Comparison of ENCODE assay signal across 9 cellular contexts in genomic region chr14:68741839-68742470, GRCh38. TPM values are rescaled to one million over a fixed set of nuclear protein-coding genes. Genes with fewer than 3 reads are reported as not detected.
A peak's percentile ranks its signal among the peaks of the same experiment; 100 is the strongest.
DNase-seq lines count a peak whose midpoint lies in the region; ATAC-seq and TF ChIP-seq lines count a peak whose summit lies in the region.
"Had no signal": no experiment of that assay in that cellular context is flagged by ENCODE, and none has a peak within 500 bp of the region (broad histone marks: within the 10 kb centered on the region; RNA-seq: fewer than 3 reads in every experiment).

No MANE protein-coding gene starts in this region.

- no peak overlapping the region for H3K4ac ChIP-seq in neuronal stem cell (ENCODE audit: low read length)

- ATAC-seq in GM18870 (IDR thresholded peaks at IDR 0.05; ENCODE audit: unreplicated experiment) (peak; percentile 87), HG02678 (IDR thresholded peaks at IDR 0.05; ENCODE audit: unreplicated experiment) (peak; percentile 72)

- H3K9me3 Mint-ChIP-seq in type B pancreatic cell = peaks cover 16% of the 10 kb centered on the region

- H3K27ac Mint-ChIP-seq in type B pancreatic cell = no peak overlapping the region

- H2BK5ac ChIP-seq in neuronal stem cell (ENCODE audit: low read length) = no peak overlapping the region

- no peaks in the 10 kb centered on the region for H3K79me1 ChIP-seq in neuronal stem cell (ENCODE audit: low read depth, low read length)

- H3K4me1 Mint-ChIP-seq in type B pancreatic cell (ENCODE audit: unreplicated experiment) = peaks cover 12% of the 10 kb centered on the region

- no peak overlapping the region for H2AFZ ChIP-seq in neuronal stem cell (ENCODE audit: low read length)

- H2BK12ac ChIP-seq in neuronal stem cell (ENCODE audit: low read length) = no peak overlapping the region

- H3K4me3 ChIP-seq in neuronal stem cell (ENCODE audit: low read length in 2 of 2) (no peak overlapping the region), foreskin fibroblast (ENCODE audit: low read depth in 1 of 2, low read length in 2 of 2) (no peak overlapping the region)
- H3K4me3 ChIP-seq in effector memory CD4-positive, alpha-beta T cell (ENCODE audit: insufficient read depth, low read depth, low read length, poor library complexity, severe bottlenecking) = no peak overlapping the region
- H3K4me3 ChIP-seq: ascending aorta had no signal

- H3K36me3 Mint-ChIP-seq in type B pancreatic cell = peaks cover 5% of the 10 kb centered on the region

- no peak overlapping the region for H4K91ac ChIP-seq in neuronal stem cell (ENCODE audit: low read depth, low read length, poor library complexity)

- H2BK15ac ChIP-seq in neuronal stem cell (ENCODE audit: low read length) = peak overlapping the region; percentile 18

- no peak overlapping the region for H3K4me3 Mint-ChIP-seq in type B pancreatic cell

- TF ChIP-seq CTCF in type B pancreatic cell (conservative IDR thresholded peaks at IDR 0.05) (no peak), foreskin fibroblast (IDR thresholded peaks at IDR 0.05; ENCODE audit: low read depth, low read length) (no peak)

- H3K4me1 ChIP-seq in neuronal stem cell (ENCODE audit: control insufficient read depth in 2 of 2, insufficient read depth in 1 of 2, low read depth in 1 of 2, low read length in 2 of 2) = peaks cover 4 to 7% of the 10 kb centered on the region in 2 donors
- H3K4me1 ChIP-seq in effector memory CD4-positive, alpha-beta T cell (ENCODE audit: control insufficient read depth, insufficient read depth, low read length, poor library complexity, severe bottlenecking) = no peaks in the 10 kb centered on the region

- H3K4me2 ChIP-seq in neuronal stem cell (ENCODE audit: insufficient read depth, low read length, poor library complexity, severe bottlenecking) = no peak overlapping the region

- no peaks in the 10 kb centered on the region for H3K27me3 ChIP-seq in neuronal stem cell (ENCODE audit: control insufficient read depth in 3 of 3, insufficient read depth in 3 of 3, low read depth in 1 of 3, low read length in 3 of 3)
- no peaks in the 10 kb centered on the region for H3K27me3 ChIP-seq in effector memory CD4-positive, alpha-beta T cell (replicated peaks; ENCODE audit: control insufficient read depth, insufficient read depth, low read length, poor library complexity, severe bottlenecking)
- H3K27me3 ChIP-seq: ascending aorta had no signal

- H3K36me3 ChIP-seq in neuronal stem cell (replicated peaks in 1 of 2; ENCODE audit: control insufficient read depth in 2 of 2, insufficient read depth in 2 of 2, low read length in 2 of 2) = no peaks in the 10 kb centered on the region
- no peaks in the 10 kb centered on the region for H3K36me3 ChIP-seq in effector memory CD4-positive, alpha-beta T cell (ENCODE audit: control insufficient read depth, insufficient read depth, low read length)
- H3K36me3 ChIP-seq: ascending aorta had no signal

- H3K27me3 Mint-ChIP-seq in type B pancreatic cell = no peaks in the 10 kb centered on the region

- no peak overlapping the region for H3K27ac ChIP-seq in neuronal stem cell (replicated peaks; ENCODE audit: low read length)
- H3K27ac ChIP-seq in effector memory CD4-positive, alpha-beta T cell (ENCODE audit: insufficient read depth, low read length, poor library complexity, severe bottlenecking) = no peak overlapping the region
- H3K27ac ChIP-seq: ascending aorta had no signal

- H3K9me3 ChIP-seq in neuronal stem cell (replicated peaks in 1 of 2; ENCODE audit: control insufficient read depth in 2 of 2, insufficient read depth in 1 of 2, low read depth in 1 of 2, low read length in 2 of 2) = peaks cover 5 to 10% of the 10 kb centered on the region in 2 donors
- no peaks in the 10 kb centered on the region for H3K9me3 ChIP-seq in effector memory CD4-positive, alpha-beta T cell (ENCODE audit: control insufficient read depth, low read length)
- H3K9me3 ChIP-seq: ascending aorta had no signal

- H3K18ac ChIP-seq in neuronal stem cell (ENCODE audit: low read length) = peak overlapping the region; percentile 11

- WGBS in neuronal stem cell (ENCODE audit: extremely low coverage in 2 of 2, insufficient read length in 2 of 2, insufficient replicate concordance in 1 of 2), 2 donors = no CpG with 5 or more reads among the region's 6 CpGs

- DNase-seq in NAMALWA (ENCODE audit: low spot score) (peak; percentile 43), neuronal stem cell (ENCODE audit: low spot score) (no peak), cerebellar nuclear complex (lab: John Stamatoyannopoulos, UW) (no peak), type B pancreatic cell (ENCODE audit: extremely low spot score, unreplicated experiment) (no peak), foreskin fibroblast (no peak)
- DNase-seq in effector memory CD4-positive, alpha-beta T cell = no peak

- H3K23ac ChIP-seq in neuronal stem cell (ENCODE audit: low read depth, low read length, poor library complexity) = no peak overlapping the region

- no peak overlapping the region for H3K9ac ChIP-seq in neuronal stem cell (ENCODE audit: low read depth, low read length, poor library complexity)

- H2AK5ac ChIP-seq in neuronal stem cell (ENCODE audit: low read depth, low read length) = no peak overlapping the region

- no peak overlapping the region for H3K14ac ChIP-seq in neuronal stem cell (ENCODE audit: low read length)

- no peak overlapping the region for H4K8ac ChIP-seq in neuronal stem cell (ENCODE audit: low read depth, low read length)

- no peak overlapping the region for H2BK120ac ChIP-seq in neuronal stem cell (ENCODE audit: low read depth, low read length)

RNA-seq across cellular contexts. Expression of gene ZFP36L1, which starts 50.9 kb away (rescaled TPM):
- 270 TPM for polyA plus RNA-seq in neuronal stem cell (2013, experiment 1 of 2)
- polyA plus RNA-seq in neuronal stem cell (2013, experiment 2 of 2) = 294 TPM
- 457 and 564 TPM in 2 replicates for total RNA-seq in type B pancreatic cell (ENCODE audit: low replicate concordance)
